In genomic region chr3:105504440-105504951, GRCh38 we compare ENCODE assay signal across 1 cellular context.
TF ChIP-seq lines count a peak whose summit lies in the region.

No MANE protein-coding gene starts in this region.

TF ChIP-seq in GM23338, 12 proteins besides CTCF, POLR2A, EP300 and RAD21 (continued from another document):
- TF ChIP-seq ZNF462 (CRISPR knock-in tag; IDR thresholded peaks at IDR 0.05) = no peak
